In genomic region chr22:17707526-17707925, GRCh38 we compare ENCODE assay signal across 13 cellular contexts.
DNase-seq lines count a peak whose midpoint lies in the region; ATAC-seq and TF ChIP-seq lines count a peak whose summit lies in the region.
"Had no signal": no experiment of that assay in that cellular context is flagged by ENCODE, and none has a peak within 500 bp of the region (broad histone marks: within the 10 kb centered on the region; RNA-seq: fewer than 3 reads in every experiment).

No MANE protein-coding gene starts in this region.

- no peak overlapping the region for H2AFZ ChIP-seq in PC-3 (ENCODE audit: low read length)

- no peaks in the 10 kb centered on the region for H3F3A ChIP-seq in PC-3 (ENCODE audit: low read length, unreplicated experiment)

- ATAC-seq in PC-3 = no peak
- no peak for ATAC-seq in GM18909 (IDR thresholded peaks at IDR 0.05; ENCODE audit: poor library complexity, unreplicated experiment)
- ATAC-seq: activated naive CD8-positive, alpha-beta T cell treated with anti-CD3 and anti-CD28 coated beads, Interleukin-2, amount 50 U/mL, for 24 hours; CD8-positive, alpha-beta T cell had no signal

- no peak overlapping the region for H3K4me3 Mint-ChIP-seq in nephron
- H3K4me3 Mint-ChIP-seq: CD8-positive, alpha-beta T cell had no signal

- peaks cover 31% of the 10 kb centered on the region for H3K4me1 Mint-ChIP-seq in nephron

- peak overlapping the region; percentile 80 for H3K4me2 ChIP-seq in PC-3 (ENCODE audit: low read length)

- H3K36me3 Mint-ChIP-seq in nephron (ENCODE audit: low read depth) = peaks cover 29% of the 10 kb centered on the region

- no TSS peak for BruUV-seq in PC-3 (replicated peaks; lab: Mats Ljungman, UMichigan)

- POLR2A ChIA-PET in PC-3 (lab: Charles Lee; ENCODE audit: unreplicated experiment) = no interaction called here

- no peak for TF ChIP-seq CTCF in PC-3 (conservative IDR thresholded peaks at IDR 0.05; ENCODE audit: low read depth, low read length)
- no peak for TF ChIP-seq CTCF in nephron (IDR thresholded peaks at IDR 0.05; ENCODE audit: unreplicated experiment in 3 of 3)

- in situ Hi-C loops in ACHN (cut with HindIII; ENCODE audit: low pct_ligation_motif_present, low pct_unique_long_range_greater_than_20kb, low sequenced_read_pairs) = no loop called here

- H3K9me3 Mint-ChIP-seq in nephron = no peaks in the 10 kb centered on the region
- H3K9me3 Mint-ChIP-seq: activated naive CD8-positive, alpha-beta T cell treated with anti-CD3 and anti-CD28 coated beads, Interleukin-2, amount 50 U/mL, for 24 hours; CD8-positive, alpha-beta T cell had no signal

- intact Hi-C loops in PC-3 (cut with micrococcal nuclease) = loop anchor here (2.0 kb wide), 1 partner anchor 69 kb away; the partner anchor contains the start of gene BCL2L13

- no peaks in the 10 kb centered on the region for H3K9me2 ChIP-seq in PC-3 (replicated peaks; ENCODE audit: low read length)

- peaks cover 9% of the 10 kb centered on the region; the same call in 1 of the 2 replicates for H3K79me2 ChIP-seq in PC-3 (ENCODE audit: low read length)

- peak overlapping the region; percentile 91; the same call in 1 of the 2 replicates for H3K27ac ChIP-seq in PC-3 (ENCODE audit: low read length)
- H3K27ac ChIP-seq: RWPE1 had no signal

- no peak overlapping the region for H3K4me3 ChIP-seq in PC-3 (ENCODE audit: low read length)

- peaks cover 40% of the 10 kb centered on the region for H3K4me1 ChIP-seq in PC-3 (ENCODE audit: insufficient read depth, low read length)

- no peaks in the 10 kb centered on the region for H4K20me1 ChIP-seq in PC-3 (ENCODE audit: low read length)

- no peaks in the 10 kb centered on the region for H3K36me3 ChIP-seq in PC-3 (ENCODE audit: low read depth, low read length)

- no peaks in the 10 kb centered on the region for H3K27me3 Mint-ChIP-seq in nephron (ENCODE audit: low read depth)
- H3K27me3 Mint-ChIP-seq: activated naive CD8-positive, alpha-beta T cell treated with anti-CD3 and anti-CD28 coated beads, Interleukin-2, amount 50 U/mL, for 24 hours; progenitor cell of endocrine pancreas had no signal

- H3K27ac Mint-ChIP-seq in nephron = peak overlapping the region; percentile 82 to 84 (median 84)
- H3K27ac Mint-ChIP-seq: activated naive CD8-positive, alpha-beta T cell treated with anti-CD3 and anti-CD28 coated beads, Interleukin-2, amount 50 U/mL, for 24 hours; CD8-positive, alpha-beta T cell; progenitor cell of endocrine pancreas had no signal

- DNase-seq in ACHN (peak; percentile 30), PC-3 (no peak), dermis blood vessel endothelial cell (peak; percentile 71), NCI-H1417 treated with DMSO at 0.1 percent for 48 hours (lab: John Stamatoyannopoulos, UW) (no peak), cerebellum (ENCODE audit: low spot score) (no peak), activated gamma-delta T cell (lab: John Stamatoyannopoulos, UW) (no peak)
- DNase-seq: activated naive CD8-positive, alpha-beta T cell treated with anti-CD3 and anti-CD28 coated beads, Interleukin-2, amount 50 U/mL, for 24 hours; CD8-positive, alpha-beta T cell; NCI-H1694 treated with DMSO at 0.1 percent for 48 hours had no signal

- no peaks in the 10 kb centered on the region for H3K27me3 ChIP-seq in PC-3 (ENCODE audit: low read length)

- CTCF ChIA-PET in PC-3 (lab: Charles Lee) = no interaction called here

- peak overlapping the region; percentile 73; the same call in 1 of the 2 replicates for H3K9ac ChIP-seq in PC-3 (ENCODE audit: low read length)

- H3K9me3 ChIP-seq in PC-3 (ENCODE audit: low read length) = no peaks in the 10 kb centered on the region

Comparison
In these comparisons a context has a peak if more than half of its experiments do, and no peak if none do; other contexts are left out.
1. DNase-seq: peak in ACHN (single experiment) and dermis blood vessel endothelial cell (single experiment); none in PC-3 (single experiment), NCI-H1417 treated with DMSO at 0.1 percent for 48 hours (single experiment), cerebellum (single experiment) and activated gamma-delta T cell (single experiment).